ENCODE assay signal across 1 cellular context in the genomic region with DNA sequence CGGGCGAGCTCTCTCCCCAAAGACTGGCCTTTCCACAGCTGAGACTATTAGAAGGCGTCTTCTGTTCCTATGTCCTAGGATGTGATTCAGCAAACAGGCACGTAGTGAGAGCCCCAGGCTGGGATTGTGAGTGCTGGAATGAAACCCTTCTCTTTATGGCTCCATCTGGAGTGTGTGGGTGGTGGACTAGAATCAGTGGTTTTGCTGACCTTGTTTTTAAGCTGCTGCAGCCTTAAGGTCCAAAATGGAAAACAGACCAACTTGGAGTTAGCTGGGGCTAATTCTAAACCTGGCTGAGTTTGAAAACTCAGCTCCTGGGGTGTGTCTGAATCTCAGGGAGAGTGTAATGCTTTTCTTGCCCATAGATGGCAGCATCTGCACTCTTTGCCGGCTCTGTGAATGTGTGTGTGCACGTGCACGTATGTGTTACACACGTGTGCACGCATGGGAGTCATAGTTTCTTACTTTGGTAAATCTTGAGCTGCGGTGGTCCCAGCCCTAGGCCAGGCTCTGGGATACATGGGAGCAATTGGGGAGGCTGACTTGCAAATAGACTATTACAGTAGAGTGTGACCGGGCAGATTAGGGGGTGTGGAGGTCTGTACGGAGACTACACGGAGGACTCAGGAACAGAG.
TF ChIP-seq lines count a peak whose summit lies in the region.

No MANE protein-coding gene starts in this region.

TF ChIP-seq in HepG2, 621 proteins besides CTCF, POLR2A, EP300 and RAD21 (continued from another document and continues in another):
- TF ChIP-seq RORA (CRISPR knock-in tag; IDR thresholded peaks at IDR 0.05) (no peak), MIXL1 (CRISPR knock-in tag; IDR thresholded peaks at IDR 0.05) (no peak), ZNF260 (CRISPR knock-in tag; IDR thresholded peaks at IDR 0.05; ENCODE audit: borderline replicate concordance, low read depth) (no peak), PPARG (CRISPR knock-in tag; conservative IDR thresholded peaks at IDR 0.05) (0 out of 2 replicates have a peak, but pooled peaks have one; percentile 38), RCOR2 (CRISPR knock-in tag; IDR thresholded peaks at IDR 0.05) (no peak), ZNF530 (CRISPR knock-in tag; IDR thresholded peaks at IDR 0.05; ENCODE audit: low read depth) (no peak), ZNF556 (CRISPR knock-in tag; IDR thresholded peaks at IDR 0.05; ENCODE audit: borderline replicate concordance) (no peak), PRMT3 (CRISPR knock-in tag; IDR thresholded peaks at IDR 0.05; ENCODE audit: borderline replicate concordance, low read depth) (no peak), JDP2 (CRISPR knock-in tag; IDR thresholded peaks at IDR 0.05; ENCODE audit: borderline replicate concordance) (no peak), GTF3A (CRISPR knock-in tag; conservative IDR thresholded peaks at IDR 0.05) (no peak), REPIN1 (CRISPR knock-in tag; IDR thresholded peaks at IDR 0.05; ENCODE audit: borderline replicate concordance, low read depth) (no peak; the same call in 1 of the 2 replicates), ZNF354B (CRISPR knock-in tag; IDR thresholded peaks at IDR 0.05) (no peak), SRY (CRISPR knock-in tag; IDR thresholded peaks at IDR 0.05) (no peak), TEAD2 (CRISPR knock-in tag; IDR thresholded peaks at IDR 0.05) (no peak), BRD4 (CRISPR knock-in tag; IDR thresholded peaks at IDR 0.05) (no peak), RARA (CRISPR knock-in tag; IDR thresholded peaks at IDR 0.05) (no peak), SSRP1 (CRISPR knock-in tag; IDR thresholded peaks at IDR 0.05) (no peak), GABPB1 (CRISPR knock-in tag; IDR thresholded peaks at IDR 0.05) (no peak), SNAPC2 (CRISPR knock-in tag; IDR thresholded peaks at IDR 0.05) (peak; percentile 57; the same call in 1 of the 2 replicates), SOX5 (CRISPR knock-in tag; IDR thresholded peaks at IDR 0.05; ENCODE audit: borderline replicate concordance) (peak; percentile 70; the same call in 1 of the 2 replicates), JARID2 (CRISPR knock-in tag; IDR thresholded peaks at IDR 0.05; ENCODE audit: insufficient replicate concordance) (no peak), HDAC6 (IDR thresholded peaks at IDR 0.05; ENCODE audit: low read depth, low read length) (no peak), BCL6 (CRISPR knock-in tag; IDR thresholded peaks at IDR 0.05) (no peak), ZBTB3 (CRISPR knock-in tag; IDR thresholded peaks at IDR 0.05; ENCODE audit: borderline replicate concordance, low read depth) (no peak), BRCA1 (CRISPR knock-in tag; IDR thresholded peaks at IDR 0.05) (no peak), ZFP41 (CRISPR knock-in tag; IDR thresholded peaks at IDR 0.05; ENCODE audit: borderline replicate concordance) (no peak), TOE1 (CRISPR knock-in tag; IDR thresholded peaks at IDR 0.05) (no peak)
- TF ChIP-seq, protein P1, sequence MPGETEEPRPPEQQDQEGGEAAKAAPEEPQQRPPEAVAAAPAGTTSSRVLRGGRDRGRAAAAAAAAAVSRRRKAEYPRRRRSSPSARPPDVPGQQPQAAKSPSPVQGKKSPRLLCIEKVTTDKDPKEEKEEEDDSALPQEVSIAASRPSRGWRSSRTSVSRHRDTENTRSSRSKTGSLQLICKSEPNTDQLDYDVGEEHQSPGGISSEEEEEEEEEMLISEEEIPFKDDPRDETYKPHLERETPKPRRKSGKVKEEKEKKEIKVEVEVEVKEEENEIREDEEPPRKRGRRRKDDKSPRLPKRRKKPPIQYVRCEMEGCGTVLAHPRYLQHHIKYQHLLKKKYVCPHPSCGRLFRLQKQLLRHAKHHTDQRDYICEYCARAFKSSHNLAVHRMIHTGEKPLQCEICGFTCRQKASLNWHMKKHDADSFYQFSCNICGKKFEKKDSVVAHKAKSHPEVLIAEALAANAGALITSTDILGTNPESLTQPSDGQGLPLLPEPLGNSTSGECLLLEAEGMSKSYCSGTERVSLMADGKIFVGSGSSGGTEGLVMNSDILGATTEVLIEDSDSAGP (CRISPR knock-in tag; IDR thresholded peaks at IDR 0.05; ENCODE audit: borderline replicate concordance): no peak
- TF ChIP-seq, protein P2, sequence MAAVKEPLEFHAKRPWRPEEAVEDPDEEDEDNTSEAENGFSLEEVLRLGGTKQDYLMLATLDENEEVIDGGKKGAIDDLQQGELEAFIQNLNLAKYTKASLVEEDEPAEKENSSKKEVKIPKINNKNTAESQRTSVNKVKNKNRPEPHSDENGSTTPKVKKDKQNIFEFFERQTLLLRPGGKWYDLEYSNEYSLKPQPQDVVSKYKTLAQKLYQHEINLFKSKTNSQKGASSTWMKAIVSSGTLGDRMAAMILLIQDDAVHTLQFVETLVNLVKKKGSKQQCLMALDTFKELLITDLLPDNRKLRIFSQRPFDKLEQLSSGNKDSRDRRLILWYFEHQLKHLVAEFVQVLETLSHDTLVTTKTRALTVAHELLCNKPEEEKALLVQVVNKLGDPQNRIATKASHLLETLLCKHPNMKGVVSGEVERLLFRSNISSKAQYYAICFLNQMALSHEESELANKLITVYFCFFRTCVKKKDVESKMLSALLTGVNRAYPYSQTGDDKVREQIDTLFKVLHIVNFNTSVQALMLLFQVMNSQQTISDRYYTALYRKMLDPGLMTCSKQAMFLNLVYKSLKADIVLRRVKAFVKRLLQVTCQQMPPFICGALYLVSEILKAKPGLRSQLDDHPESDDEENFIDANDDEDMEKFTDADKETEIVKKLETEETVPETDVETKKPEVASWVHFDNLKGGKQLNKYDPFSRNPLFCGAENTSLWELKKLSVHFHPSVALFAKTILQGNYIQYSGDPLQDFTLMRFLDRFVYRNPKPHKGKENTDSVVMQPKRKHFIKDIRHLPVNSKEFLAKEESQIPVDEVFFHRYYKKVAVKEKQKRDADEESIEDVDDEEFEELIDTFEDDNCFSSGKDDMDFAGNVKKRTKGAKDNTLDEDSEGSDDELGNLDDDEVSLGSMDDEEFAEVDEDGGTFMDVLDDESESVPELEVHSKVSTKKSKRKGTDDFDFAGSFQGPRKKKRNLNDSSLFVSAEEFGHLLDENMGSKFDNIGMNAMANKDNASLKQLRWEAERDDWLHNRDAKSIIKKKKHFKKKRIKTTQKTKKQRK (IDR thresholded peaks at IDR 0.05; ENCODE audit: low read length): no peak
- TF ChIP-seq, protein P3, sequence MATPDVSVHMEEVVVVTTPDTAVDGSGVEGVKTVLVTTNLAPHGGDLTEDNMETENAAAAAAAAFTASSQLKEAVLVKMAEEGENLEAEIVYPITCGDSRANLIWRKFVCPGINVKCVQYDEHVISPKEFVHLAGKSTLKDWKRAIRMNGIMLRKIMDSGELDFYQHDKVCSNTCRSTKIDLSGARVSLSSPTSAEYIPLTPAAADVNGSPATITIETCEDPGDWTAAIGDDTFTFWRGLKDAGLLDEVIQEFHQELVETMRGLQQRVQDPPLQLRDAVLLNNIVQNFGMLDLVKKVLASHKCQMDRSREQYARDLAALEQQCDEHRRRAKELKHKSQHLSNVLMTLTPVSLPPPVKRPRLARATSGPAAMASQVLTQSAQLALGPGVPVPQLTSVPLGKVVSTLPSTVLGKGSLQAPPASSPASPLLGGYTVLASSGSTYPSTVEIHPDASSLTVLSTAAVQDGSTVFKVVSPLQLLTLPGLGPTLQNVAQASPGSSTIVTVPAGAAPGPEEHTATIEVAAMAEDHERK (CRISPR knock-in tag; IDR thresholded peaks at IDR 0.05; ENCODE audit: low read depth): no peak
- TF ChIP-seq, protein P4, sequence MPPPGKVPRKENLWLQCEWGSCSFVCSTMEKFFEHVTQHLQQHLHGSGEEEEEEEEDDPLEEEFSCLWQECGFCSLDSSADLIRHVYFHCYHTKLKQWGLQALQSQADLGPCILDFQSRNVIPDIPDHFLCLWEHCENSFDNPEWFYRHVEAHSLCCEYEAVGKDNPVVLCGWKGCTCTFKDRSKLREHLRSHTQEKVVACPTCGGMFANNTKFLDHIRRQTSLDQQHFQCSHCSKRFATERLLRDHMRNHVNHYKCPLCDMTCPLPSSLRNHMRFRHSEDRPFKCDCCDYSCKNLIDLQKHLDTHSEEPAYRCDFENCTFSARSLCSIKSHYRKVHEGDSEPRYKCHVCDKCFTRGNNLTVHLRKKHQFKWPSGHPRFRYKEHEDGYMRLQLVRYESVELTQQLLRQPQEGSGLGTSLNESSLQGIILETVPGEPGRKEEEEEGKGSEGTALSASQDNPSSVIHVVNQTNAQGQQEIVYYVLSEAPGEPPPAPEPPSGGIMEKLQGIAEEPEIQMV (CRISPR knock-in tag; IDR thresholded peaks at IDR 0.05; ENCODE audit: low read depth): no peak
- TF ChIP-seq, protein P5, sequence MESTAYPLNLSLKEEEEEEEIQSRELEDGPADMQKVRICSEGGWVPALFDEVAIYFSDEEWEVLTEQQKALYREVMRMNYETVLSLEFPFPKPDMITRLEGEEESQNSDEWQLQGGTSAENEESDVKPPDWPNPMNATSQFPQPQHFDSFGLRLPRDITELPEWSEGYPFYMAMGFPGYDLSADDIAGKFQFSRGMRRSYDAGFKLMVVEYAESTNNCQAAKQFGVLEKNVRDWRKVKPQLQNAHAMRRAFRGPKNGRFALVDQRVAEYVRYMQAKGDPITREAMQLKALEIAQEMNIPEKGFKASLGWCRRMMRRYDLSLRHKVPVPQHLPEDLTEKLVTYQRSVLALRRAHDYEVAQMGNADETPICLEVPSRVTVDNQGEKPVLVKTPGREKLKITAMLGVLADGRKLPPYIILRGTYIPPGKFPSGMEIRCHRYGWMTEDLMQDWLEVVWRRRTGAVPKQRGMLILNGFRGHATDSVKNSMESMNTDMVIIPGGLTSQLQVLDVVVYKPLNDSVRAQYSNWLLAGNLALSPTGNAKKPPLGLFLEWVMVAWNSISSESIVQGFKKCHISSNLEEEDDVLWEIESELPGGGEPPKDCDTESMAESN (CRISPR knock-in tag; conservative IDR thresholded peaks at IDR 0.05): 0 out of 2 replicates have a peak, but pooled peaks have one; percentile 27
- TF ChIP-seq, protein P6, sequence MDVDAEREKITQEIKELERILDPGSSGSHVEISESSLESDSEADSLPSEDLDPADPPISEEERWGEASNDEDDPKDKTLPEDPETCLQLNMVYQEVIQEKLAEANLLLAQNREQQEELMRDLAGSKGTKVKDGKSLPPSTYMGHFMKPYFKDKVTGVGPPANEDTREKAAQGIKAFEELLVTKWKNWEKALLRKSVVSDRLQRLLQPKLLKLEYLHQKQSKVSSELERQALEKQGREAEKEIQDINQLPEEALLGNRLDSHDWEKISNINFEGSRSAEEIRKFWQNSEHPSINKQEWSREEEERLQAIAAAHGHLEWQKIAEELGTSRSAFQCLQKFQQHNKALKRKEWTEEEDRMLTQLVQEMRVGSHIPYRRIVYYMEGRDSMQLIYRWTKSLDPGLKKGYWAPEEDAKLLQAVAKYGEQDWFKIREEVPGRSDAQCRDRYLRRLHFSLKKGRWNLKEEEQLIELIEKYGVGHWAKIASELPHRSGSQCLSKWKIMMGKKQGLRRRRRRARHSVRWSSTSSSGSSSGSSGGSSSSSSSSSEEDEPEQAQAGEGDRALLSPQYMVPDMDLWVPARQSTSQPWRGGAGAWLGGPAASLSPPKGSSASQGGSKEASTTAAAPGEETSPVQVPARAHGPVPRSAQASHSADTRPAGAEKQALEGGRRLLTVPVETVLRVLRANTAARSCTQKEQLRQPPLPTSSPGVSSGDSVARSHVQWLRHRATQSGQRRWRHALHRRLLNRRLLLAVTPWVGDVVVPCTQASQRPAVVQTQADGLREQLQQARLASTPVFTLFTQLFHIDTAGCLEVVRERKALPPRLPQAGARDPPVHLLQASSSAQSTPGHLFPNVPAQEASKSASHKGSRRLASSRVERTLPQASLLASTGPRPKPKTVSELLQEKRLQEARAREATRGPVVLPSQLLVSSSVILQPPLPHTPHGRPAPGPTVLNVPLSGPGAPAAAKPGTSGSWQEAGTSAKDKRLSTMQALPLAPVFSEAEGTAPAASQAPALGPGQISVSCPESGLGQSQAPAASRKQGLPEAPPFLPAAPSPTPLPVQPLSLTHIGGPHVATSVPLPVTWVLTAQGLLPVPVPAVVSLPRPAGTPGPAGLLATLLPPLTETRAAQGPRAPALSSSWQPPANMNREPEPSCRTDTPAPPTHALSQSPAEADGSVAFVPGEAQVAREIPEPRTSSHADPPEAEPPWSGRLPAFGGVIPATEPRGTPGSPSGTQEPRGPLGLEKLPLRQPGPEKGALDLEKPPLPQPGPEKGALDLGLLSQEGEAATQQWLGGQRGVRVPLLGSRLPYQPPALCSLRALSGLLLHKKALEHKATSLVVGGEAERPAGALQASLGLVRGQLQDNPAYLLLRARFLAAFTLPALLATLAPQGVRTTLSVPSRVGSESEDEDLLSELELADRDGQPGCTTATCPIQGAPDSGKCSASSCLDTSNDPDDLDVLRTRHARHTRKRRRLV (CRISPR knock-in tag; IDR thresholded peaks at IDR 0.05): no peak
- TF ChIP-seq, protein P7, sequence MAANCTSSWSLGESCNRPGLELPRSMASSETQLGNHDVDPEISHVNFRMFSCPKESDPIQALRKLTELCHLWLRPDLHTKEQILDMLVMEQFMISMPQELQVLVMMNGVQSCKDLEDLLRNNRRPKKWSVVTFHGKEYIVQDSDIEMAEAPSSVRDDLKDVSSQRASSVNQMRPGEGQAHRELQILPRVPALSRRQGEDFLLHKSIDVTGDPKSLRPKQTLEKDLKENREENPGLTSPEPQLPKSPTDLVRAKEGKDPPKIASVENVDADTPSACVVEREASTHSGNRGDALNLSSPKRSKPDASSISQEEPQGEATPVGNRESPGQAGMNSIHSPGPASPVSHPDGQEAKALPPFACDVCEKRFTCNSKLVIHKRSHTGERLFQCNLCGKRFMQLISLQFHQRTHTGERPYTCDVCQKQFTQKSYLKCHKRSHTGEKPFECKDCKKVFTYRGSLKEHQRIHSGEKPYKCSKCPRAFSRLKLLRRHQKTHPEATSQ (CRISPR knock-in tag; IDR thresholded peaks at IDR 0.05; ENCODE audit: borderline replicate concordance): no peak
- TF ChIP-seq, protein P8, sequence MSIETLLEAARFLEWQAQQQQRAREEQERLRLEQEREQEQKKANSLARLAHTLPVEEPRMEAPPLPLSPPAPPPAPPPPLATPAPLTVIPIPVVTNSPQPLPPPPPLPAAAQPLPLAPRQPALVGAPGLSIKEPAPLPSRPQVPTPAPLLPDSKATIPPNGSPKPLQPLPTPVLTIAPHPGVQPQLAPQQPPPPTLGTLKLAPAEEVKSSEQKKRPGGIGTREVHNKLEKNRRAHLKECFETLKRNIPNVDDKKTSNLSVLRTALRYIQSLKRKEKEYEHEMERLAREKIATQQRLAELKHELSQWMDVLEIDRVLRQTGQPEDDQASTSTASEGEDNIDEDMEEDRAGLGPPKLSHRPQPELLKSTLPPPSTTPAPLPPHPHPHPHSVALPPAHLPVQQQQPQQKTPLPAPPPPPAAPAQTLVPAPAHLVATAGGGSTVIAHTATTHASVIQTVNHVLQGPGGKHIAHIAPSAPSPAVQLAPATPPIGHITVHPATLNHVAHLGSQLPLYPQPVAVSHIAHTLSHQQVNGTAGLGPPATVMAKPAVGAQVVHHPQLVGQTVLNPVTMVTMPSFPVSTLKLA (IDR thresholded peaks at IDR 0.05): peak; percentile 100
- TF ChIP-seq, protein P9, sequence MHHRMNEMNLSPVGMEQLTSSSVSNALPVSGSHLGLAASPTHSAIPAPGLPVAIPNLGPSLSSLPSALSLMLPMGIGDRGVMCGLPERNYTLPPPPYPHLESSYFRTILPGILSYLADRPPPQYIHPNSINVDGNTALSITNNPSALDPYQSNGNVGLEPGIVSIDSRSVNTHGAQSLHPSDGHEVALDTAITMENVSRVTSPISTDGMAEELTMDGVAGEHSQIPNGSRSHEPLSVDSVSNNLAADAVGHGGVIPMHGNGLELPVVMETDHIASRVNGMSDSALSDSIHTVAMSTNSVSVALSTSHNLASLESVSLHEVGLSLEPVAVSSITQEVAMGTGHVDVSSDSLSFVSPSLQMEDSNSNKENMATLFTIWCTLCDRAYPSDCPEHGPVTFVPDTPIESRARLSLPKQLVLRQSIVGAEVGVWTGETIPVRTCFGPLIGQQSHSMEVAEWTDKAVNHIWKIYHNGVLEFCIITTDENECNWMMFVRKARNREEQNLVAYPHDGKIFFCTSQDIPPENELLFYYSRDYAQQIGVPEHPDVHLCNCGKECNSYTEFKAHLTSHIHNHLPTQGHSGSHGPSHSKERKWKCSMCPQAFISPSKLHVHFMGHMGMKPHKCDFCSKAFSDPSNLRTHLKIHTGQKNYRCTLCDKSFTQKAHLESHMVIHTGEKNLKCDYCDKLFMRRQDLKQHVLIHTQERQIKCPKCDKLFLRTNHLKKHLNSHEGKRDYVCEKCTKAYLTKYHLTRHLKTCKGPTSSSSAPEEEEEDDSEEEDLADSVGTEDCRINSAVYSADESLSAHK (CRISPR knock-in tag; IDR thresholded peaks at IDR 0.05; ENCODE audit: borderline replicate concordance): no peak
